ENCODE assay signal across 37 cellular contexts in the genomic region with DNA sequence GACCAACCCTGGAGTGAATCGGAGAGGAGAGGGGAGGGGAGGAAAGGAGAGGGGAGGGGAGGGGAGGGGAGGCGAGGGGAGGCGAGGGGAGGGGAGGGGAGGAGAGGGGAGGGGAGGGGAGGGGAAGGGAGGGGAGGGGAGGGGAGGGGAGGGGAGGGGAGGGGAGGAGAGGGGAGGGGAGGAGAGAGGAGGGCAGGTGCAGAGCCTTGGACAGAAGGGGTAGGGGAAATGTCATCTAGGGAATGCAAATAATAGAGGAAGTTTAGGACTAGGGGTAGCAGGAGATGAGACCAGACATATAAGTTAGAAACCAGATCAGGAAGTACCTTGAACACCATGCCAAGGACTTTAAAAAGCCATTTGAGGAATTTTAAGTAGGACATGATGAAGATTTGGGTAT.
"Had no signal": no experiment of that assay in that cellular context is flagged by ENCODE, and none has a peak within 500 bp of the region (broad histone marks: within the 10 kb centered on the region; RNA-seq: fewer than 3 reads in every experiment).

No MANE protein-coding gene starts in this region.

- H3K9me3 Mint-ChIP-seq: activated CD4-positive, alpha-beta memory T cell treated with anti-CD3 and anti-CD28 coated beads for 36 hours; activated CD4-positive, alpha-beta T cell treated with anti-CD3 and anti-CD28 coated beads, Interleukin-2, amount 10 ng/mL, durations not matched to agents 24 days and 14 days; T-helper 2 cell treated with Interferon-gamma antibody and Interleukin-4, amounts not matched to agents 5 μg/mL and 100 μg/mL, for 36 hours had no signal

- H3K27ac ChIP-seq: adrenal gland, body of pancreas, brain microvascular endothelial cell, breast epithelium, cardiac muscle cell, VCaP had no signal

- H3K27ac Mint-ChIP-seq: activated B cell treated with CpG ODN at 0.5 μM for 24 hours; activated CD4-positive, alpha-beta memory T cell treated with anti-CD3 and anti-CD28 coated beads for 36 hours; activated CD4-positive, alpha-beta T cell treated with anti-CD3 and anti-CD28 coated beads, Interleukin-2, amount 10 ng/mL, durations not matched to agents 24 days and 14 days; activated CD8-positive, alpha-beta T cell treated with anti-CD3 and anti-CD28 coated beads for 36 hours; activated naive CD4-positive, alpha-beta T cell treated with anti-CD3 and anti-CD28 coated beads for 36 hours; activated naive CD8-positive, alpha-beta T cell treated with anti-CD3 and anti-CD28 coated beads for 36 hours; activated T-cell treated with anti-CD3 and anti-CD28 coated beads, Interleukin-2, amount 50 U/mL, for 72 hours; activated T-helper 1 cell treated with anti-CD3 and anti-CD28 coated beads, Interleukin-12 subunit alpha, Interleukin-12 subunit beta, Interleukin-2, Interleukin-4 antibody, amounts not matched to agents 30 ng/mL and 10 ng/mL and 1 ng/mL, durations not matched to agents 14 hours and 24 hours and 36 hours; activated T-helper 17 cell treated with anti-CD3 and anti-CD28 coated beads, Interleukin-2, amount 50 U/mL, for 72 hours; T-helper 1 cell treated with Interleukin-12 subunit alpha and Interleukin-12 subunit beta and Interleukin-4 antibody, amounts not matched to agents 30 μg/mL and 1 μg/mL, for 36 hours; T-helper 2 cell treated with Interferon-gamma antibody and Interleukin-4, amounts not matched to agents 5 μg/mL and 100 μg/mL, for 36 hours had no signal

- H3K27me3 ChIP-seq: adrenal gland, body of pancreas, brain microvascular endothelial cell, cardiac muscle cell had no signal

- H3K4me3 ChIP-seq: adrenal gland, body of pancreas, breast epithelium, cardiac muscle cell had no signal

- H3K4me1 ChIP-seq: adrenal gland, body of pancreas, breast epithelium had no signal

- H3K4me3 Mint-ChIP-seq: activated B cell treated with CpG ODN at 0.5 μM for 24 hours; activated CD4-positive, alpha-beta memory T cell treated with anti-CD3 and anti-CD28 coated beads for 36 hours; activated CD4-positive, alpha-beta T cell treated with anti-CD3 and anti-CD28 coated beads, Interleukin-2, amount 10 ng/mL, durations not matched to agents 24 days and 14 days; activated CD8-positive, alpha-beta T cell treated with anti-CD3 and anti-CD28 coated beads for 36 hours; activated naive CD4-positive, alpha-beta T cell treated with anti-CD3 and anti-CD28 coated beads for 36 hours; activated naive CD8-positive, alpha-beta T cell treated with anti-CD3 and anti-CD28 coated beads for 36 hours; activated T-cell treated with anti-CD3 and anti-CD28 coated beads, Interleukin-2, amount 50 U/mL, for 4 hours; activated T-cell treated with anti-CD3 and anti-CD28 coated beads, Interleukin-2, amount 50 U/mL, for 72 hours; activated T-helper 1 cell treated with anti-CD3 and anti-CD28 coated beads, Interleukin-12 subunit alpha, Interleukin-12 subunit beta, Interleukin-2, Interleukin-4 antibody, amounts not matched to agents 30 ng/mL and 10 ng/mL and 1 ng/mL, durations not matched to agents 14 hours and 24 hours and 36 hours; activated T-helper 17 cell treated with anti-CD3 and anti-CD28 coated beads, Interleukin-2, amount 50 U/mL, for 72 hours; central memory CD8-positive, alpha-beta T cell; T-helper 1 cell treated with Interleukin-12 subunit alpha and Interleukin-12 subunit beta and Interleukin-4 antibody, amounts not matched to agents 30 μg/mL and 1 μg/mL, for 36 hours; T-helper 2 cell treated with Interferon-gamma antibody and Interleukin-4, amounts not matched to agents 5 μg/mL and 100 μg/mL, for 36 hours had no signal

- H3K4me1 Mint-ChIP-seq: activated B cell treated with CpG ODN at 0.5 μM for 24 hours; activated CD4-positive, alpha-beta T cell treated with anti-CD3 and anti-CD28 coated beads, Interleukin-2, amount 10 ng/mL, durations not matched to agents 24 days and 14 days; activated naive CD8-positive, alpha-beta T cell treated with anti-CD3 and anti-CD28 coated beads for 36 hours; activated T-helper 17 cell treated with anti-CD3 and anti-CD28 coated beads, Interleukin-2, amount 50 U/mL, for 72 hours; central memory CD8-positive, alpha-beta T cell had no signal

- ATAC-seq: activated CD8-positive, alpha-beta T cell treated with anti-CD3 and anti-CD28 coated beads for 36 hours; activated naive CD4-positive, alpha-beta T cell treated with anti-CD3 and anti-CD28 coated beads, Interleukin-2, amount 50 U/mL, for 72 hours; activated T-cell treated with anti-CD3 and anti-CD28 coated beads, Interleukin-2, amount 50 U/mL, for 4 hours; activated T-cell treated with anti-CD3 and anti-CD28 coated beads, Interleukin-2, amount 50 U/mL, for 72 hours; activated T-helper 17 cell treated with anti-CD3 and anti-CD28 coated beads, Interleukin-2, amount 50 U/mL, for 72 hours; body of pancreas had no signal

- H3K9me3 ChIP-seq: adrenal gland, body of pancreas had no signal

- H3K36me3 ChIP-seq: adrenal gland, brain microvascular endothelial cell, breast epithelium, cardiac muscle cell had no signal

- H3K36me3 Mint-ChIP-seq: activated CD4-positive, alpha-beta memory T cell treated with anti-CD3 and anti-CD28 coated beads for 36 hours; activated naive CD8-positive, alpha-beta T cell treated with anti-CD3 and anti-CD28 coated beads for 36 hours had no signal

- DNase-seq: activated B cell treated with CpG ODN at 0.5 μM for 24 hours; activated CD4-positive, alpha-beta memory T cell treated with anti-CD3 and anti-CD28 coated beads for 36 hours; activated CD4-positive, alpha-beta T cell treated with anti-CD3 and anti-CD28 coated beads for 4 hours; activated CD4-positive, alpha-beta T cell treated with anti-CD3 and anti-CD28 coated beads, Interleukin-2, amount 10 ng/mL, durations not matched to agents 24 days and 14 days; activated CD4-positive, alpha-beta T cell treated with anti-CD3 and anti-CD28 coated beads, Interleukin-2, amount 50 U/mL, for 1 hour; activated CD4-positive, alpha-beta T cell treated with anti-CD3 and anti-CD28 coated beads, Interleukin-2, amount 50 U/mL, for 4 hours; activated CD4-positive, CD25-positive, alpha-beta regulatory T cell treated with anti-CD3 and anti-CD28 coated beads, Interleukin-2, amount 50 U/mL, for 72 hours; activated CD8-positive, alpha-beta memory T cell treated with anti-CD3 and anti-CD28 coated beads, Interleukin-2, amount 50 U/mL, for 4 hours; activated CD8-positive, alpha-beta T cell treated with anti-CD3 and anti-CD28 coated beads for 36 hours; activated effector memory CD4-positive, alpha-beta T cell treated with anti-CD3 and anti-CD28 coated beads, Interleukin-2, amount 50 U/mL, for 16 hours; activated gamma-delta T cell treated with Interleukin-2 at 50 U/mL for 16 hours; activated naive CD4-positive, alpha-beta T cell; activated naive CD4-positive, alpha-beta T cell treated with anti-CD3 and anti-CD28 coated beads for 36 hours; activated naive CD8-positive, alpha-beta T cell treated with anti-CD3 and anti-CD28 coated beads for 36 hours; activated T-cell treated with anti-CD3 and anti-CD28 coated beads for 4 hours; activated T-cell treated with anti-CD3 and anti-CD28 coated beads, Interleukin-2, amount 50 U/mL, for 1 hour; activated T-cell treated with anti-CD3 and anti-CD28 coated beads, Interleukin-2, amount 50 U/mL, for 4 hours; activated T-cell treated with anti-CD3 and anti-CD28 coated beads, Interleukin-2, amount 50 U/mL, for 72 hours; adrenal gland; amniotic stem cell; aorta; body of pancreas; brain microvascular endothelial cell; caudate nucleus; cerebellar nuclear complex; T-helper 1 cell; T-helper 2 cell; T-helper 9 cell had no signal
